Comparison of ENCODE assay signal across 17 cellular contexts in genomic region chr20:58028123-58028522, GRCh38.
DNase-seq lines count a peak whose midpoint lies in the region; ATAC-seq and TF ChIP-seq lines count a peak whose summit lies in the region.
"Had no signal": no experiment of that assay in that cellular context is flagged by ENCODE, and none has a peak within 500 bp of the region (broad histone marks: within the 10 kb centered on the region; RNA-seq: fewer than 3 reads in every experiment).

No MANE protein-coding gene starts in this region.

- 78% methylated on average over 3 of the region's 3 CpGs for WGBS in smooth muscle cell (ENCODE audit: low lambda C conversion rate)

- no peaks in the 10 kb centered on the region for H3K36me3 Mint-ChIP-seq in activated T-helper 2 cell treated with anti-CD3 and anti-CD28 coated beads, Interferon-gamma antibody, Interleukin-2, Interleukin-4, amounts not matched to agents 10 μg/mL and 5 μg/mL and 100 μg/mL, durations not matched to agents 14 hours and 24 hours and 36 hours (ENCODE audit: low read depth)

- H3K4me1 ChIP-seq in cardiac muscle cell (ENCODE audit: low read depth) (no peaks in the 10 kb centered on the region), smooth muscle cell (ENCODE audit: low read depth) (no peaks in the 10 kb centered on the region)

- intact Hi-C loops in cardiac septum (cut with DNase I) = no loop called here
- intact Hi-C loops in activated T-helper 2 cell treated with anti-CD3 and anti-CD28 coated beads, Interferon-gamma antibody, Interleukin-2, Interleukin-4, amounts not matched to agents 10 μg/mL and 5 μg/mL and 100 μg/mL, durations not matched to agents 14 hours and 24 hours and 36 hours (cut with micrococcal nuclease) = no loop called here

- no peak overlapping the region for H3K27ac Mint-ChIP-seq in activated T-helper 2 cell treated with anti-CD3 and anti-CD28 coated beads, Interferon-gamma antibody, Interleukin-2, Interleukin-4, amounts not matched to agents 10 μg/mL and 5 μg/mL and 100 μg/mL, durations not matched to agents 14 hours and 24 hours and 36 hours
- H3K27ac Mint-ChIP-seq: activated T-cell treated with anti-CD3 and anti-CD28 coated beads, Interleukin-2, amount 50 U/mL, for 24 hours; nephron had no signal

- H3K79me2 ChIP-seq in smooth muscle cell (ENCODE audit: low read depth) = no peaks in the 10 kb centered on the region

- TF ChIP-seq CTCF in cardiac muscle cell (IDR thresholded peaks at IDR 0.05; ENCODE audit: low read depth, low read length) = peak; percentile 16
- peak; percentile 12 for TF ChIP-seq CTCF in NB4 (IDR thresholded peaks at IDR 0.05; ENCODE audit: low read depth, low read length)
- TF ChIP-seq CTCF in epithelial cell of proximal tubule (conservative IDR thresholded peaks at IDR 0.05; ENCODE audit: low read depth, low read length) = peak; percentile 55
- peak; percentile 5 for TF ChIP-seq CTCF in smooth muscle cell (IDR thresholded peaks at IDR 0.05; ENCODE audit: borderline replicate concordance, insufficient read depth, poor library complexity, severe bottlenecking)

- no peaks in the 10 kb centered on the region for H3F3A ChIP-seq in smooth muscle cell (ENCODE audit: low read depth)

- no peaks in the 10 kb centered on the region for H3K9me3 Mint-ChIP-seq in activated T-helper 2 cell treated with anti-CD3 and anti-CD28 coated beads, Interferon-gamma antibody, Interleukin-2, Interleukin-4, amounts not matched to agents 10 μg/mL and 5 μg/mL and 100 μg/mL, durations not matched to agents 14 hours and 24 hours and 36 hours
- H3K9me3 Mint-ChIP-seq: activated T-cell treated with anti-CD3 and anti-CD28 coated beads, Interleukin-2, amount 50 U/mL, for 24 hours; nephron had no signal

- H3K4me2 ChIP-seq in smooth muscle cell = no peak overlapping the region

- peaks cover 33% of the 10 kb centered on the region for H3K27me3 ChIP-seq in cardiac muscle cell
- peaks cover 7% of the 10 kb centered on the region for H3K27me3 ChIP-seq in smooth muscle cell (ENCODE audit: low read depth)
- H3K27me3 ChIP-seq: body of pancreas had no signal

- H3K36me3 ChIP-seq in cardiac muscle cell = no peaks in the 10 kb centered on the region
- no peaks in the 10 kb centered on the region for H3K36me3 ChIP-seq in smooth muscle cell (ENCODE audit: low read depth)

- no peak overlapping the region for H2AFZ ChIP-seq in smooth muscle cell (ENCODE audit: low read depth)
- H2AFZ ChIP-seq: GM23248 had no signal

- DNase-seq in cardiac muscle cell (ENCODE audit: low read depth in 1 of 2, low spot score in 1 of 2) (peak in 1 of 2 donors; percentile 41), cardiac septum (ENCODE audit: low spot score) (no peak), NB4 (ENCODE audit: low read depth) (no peak), epithelial cell of proximal tubule (ENCODE audit: low read depth) (no peak), smooth muscle cell (lab: John Stamatoyannopoulos, UW; ENCODE audit: unreplicated experiment) (no peak), NCI-H774 (lab: John Stamatoyannopoulos, UW) (no peak)
- DNase-seq in activated T-helper 2 cell treated with anti-CD3 and anti-CD28 coated beads, Interferon-gamma antibody, Interleukin-2, Interleukin-4, amounts not matched to agents 10 μg/mL and 5 μg/mL and 100 μg/mL, durations not matched to agents 14 hours and 24 hours and 36 hours (ENCODE audit: low spot score) = no peak
- DNase-seq: activated T-cell treated with anti-CD3 and anti-CD28 coated beads, Interleukin-2, amount 50 U/mL, for 24 hours; body of pancreas; C1 segment of cervical spinal cord; GM23248; IMR-90; NCI-H187 had no signal

- H3K27ac ChIP-seq in cardiac muscle cell = no peak overlapping the region
- no peak overlapping the region for H3K27ac ChIP-seq in smooth muscle cell (ENCODE audit: low read depth)
- H3K27ac ChIP-seq: body of pancreas, GM23248 had no signal

- H3K4me3 ChIP-seq in cardiac muscle cell (no peak overlapping the region), NB4 (ENCODE audit: low read depth, low read length) (no peak overlapping the region), epithelial cell of proximal tubule (ENCODE audit: low read depth, low read length) (no peak overlapping the region), smooth muscle cell (no peak overlapping the region)
- H3K4me3 ChIP-seq: body of pancreas, GM23248 had no signal

- H4K20me1 ChIP-seq in smooth muscle cell (ENCODE audit: low read depth) = no peaks in the 10 kb centered on the region

- no peak overlapping the region for H3K4me3 Mint-ChIP-seq in activated T-helper 2 cell treated with anti-CD3 and anti-CD28 coated beads, Interferon-gamma antibody, Interleukin-2, Interleukin-4, amounts not matched to agents 10 μg/mL and 5 μg/mL and 100 μg/mL, durations not matched to agents 14 hours and 24 hours and 36 hours (ENCODE audit: low read depth)
- H3K4me3 Mint-ChIP-seq: activated T-cell treated with anti-CD3 and anti-CD28 coated beads, Interleukin-2, amount 50 U/mL, for 24 hours; nephron had no signal

- no peak for ATAC-seq in HG02840 (IDR thresholded peaks at IDR 0.05; ENCODE audit: low FRiP score, unreplicated experiment)
- ATAC-seq: body of pancreas, esophagus mucosa, Panc1 had no signal

- TF ChIP-seq POLR2A in NB4 (IDR thresholded peaks at IDR 0.05; ENCODE audit: extremely low read depth, insufficient read length) = no peak

- H3K9me3 ChIP-seq in cardiac muscle cell (ENCODE audit: low read depth) (no peaks in the 10 kb centered on the region), smooth muscle cell (replicated peaks; ENCODE audit: low read depth) (no peaks in the 10 kb centered on the region)
- H3K9me3 ChIP-seq: body of pancreas had no signal

- peaks cover 11% of the 10 kb centered on the region for H3K27me3 Mint-ChIP-seq in activated T-helper 2 cell treated with anti-CD3 and anti-CD28 coated beads, Interferon-gamma antibody, Interleukin-2, Interleukin-4, amounts not matched to agents 10 μg/mL and 5 μg/mL and 100 μg/mL, durations not matched to agents 14 hours and 24 hours and 36 hours (ENCODE audit: low read depth)

- no peak overlapping the region for H3K9ac ChIP-seq in smooth muscle cell (ENCODE audit: low read depth)
- H3K9ac ChIP-seq: GM23248 had no signal

- no peaks in the 10 kb centered on the region for H3K4me1 Mint-ChIP-seq in activated T-helper 2 cell treated with anti-CD3 and anti-CD28 coated beads, Interferon-gamma antibody, Interleukin-2, Interleukin-4, amounts not matched to agents 10 μg/mL and 5 μg/mL and 100 μg/mL, durations not matched to agents 14 hours and 24 hours and 36 hours (ENCODE audit: low read depth)

Comparison
In these comparisons a context has a peak if more than half of its experiments do, and no peak if none do; other contexts are left out.
1. CTCF ChIP-seq: peak in every context shown above with its lines; median percentile 55 in epithelial cell of proximal tubule; 16 in cardiac muscle cell; 12 in NB4; 5 in smooth muscle cell.